ENCODE assay signal across 23 cellular contexts in genomic region chr2:239937866-239938640, GRCh38.
DNase-seq lines count a peak whose midpoint lies in the region; ATAC-seq, FAIRE-seq and TF ChIP-seq lines count a peak whose summit lies in the region.
"Had no signal": no experiment of that assay in that cellular context is flagged by ENCODE, and none has a peak within 500 bp of the region (broad histone marks: within the 10 kb centered on the region; RNA-seq: fewer than 3 reads in every experiment).

No MANE protein-coding gene starts in this region.

- H2AFZ ChIP-seq in H1 (ENCODE audit: low read length) (no peak overlapping the region), osteoblast (ENCODE audit: low read length) (no peak overlapping the region)
- H2AFZ ChIP-seq: GM23338 had no signal

- H3K9me3 ChIP-seq in BE2C (no peaks in the 10 kb centered on the region), H1 (ENCODE audit: insufficient read depth in 2 of 2, low read depth in 1 of 2, low read length in 1 of 2) (no peaks in the 10 kb centered on the region), osteoblast (ENCODE audit: low read depth, low read length) (no peaks in the 10 kb centered on the region)
- H3K9me3 ChIP-seq: ovary had no signal

- H3K4me1 ChIP-seq in BE2C = no peaks in the 10 kb centered on the region
- H3K4me1 ChIP-seq in H1 (replicated peaks in 1 of 4; ENCODE audit: control insufficient read depth in 3 of 4, insufficient read depth in 4 of 4, low read length in 3 of 4) = 0 out of 7 replicates have a peak, but pooled peaks cover 0 to 2% (median 0%) of the 10 kb centered on the region in 4 experiments
- no peaks in the 10 kb centered on the region for H3K4me1 ChIP-seq in osteoblast (ENCODE audit: insufficient read depth, low read length)
- H3K4me1 ChIP-seq: tibial nerve had no signal

- no peak overlapping the region for H3K9ac ChIP-seq in H1 (replicated peaks in 1 of 4; ENCODE audit: extremely low read depth in 1 of 4, low read depth in 3 of 4, low read length in 3 of 4)

- H3K4me1 Mint-ChIP-seq in CD14-positive monocyte = peaks cover 49% of the 10 kb centered on the region

- H3K27ac ChIP-seq in H1 (ENCODE audit: low read depth, low read length) (no peak overlapping the region), osteoblast (ENCODE audit: low read depth, low read length) (no peak overlapping the region)
- H3K27ac ChIP-seq: ovary, tibial nerve had no signal

- no peak overlapping the region for H2BK15ac ChIP-seq in H1 (ENCODE audit: low read length)

- no peaks in the 10 kb centered on the region for H4K20me1 ChIP-seq in H1 (replicated peaks in 1 of 2; ENCODE audit: control insufficient read depth in 1 of 2, insufficient read depth in 2 of 2, low read length in 2 of 2)
- H4K20me1 ChIP-seq in osteoblast (ENCODE audit: insufficient read depth, low read length) = no peaks in the 10 kb centered on the region

- CTCF ChIA-PET in H1 (lab: Charles Lee; ENCODE audit: partially characterized antibody) = no interaction called here

- TF ChIP-seq CTCF in BE2C (IDR thresholded peaks at IDR 0.05; ENCODE audit: low read depth, low read length) = no peak
- TF ChIP-seq CTCF in CD14-positive monocyte (IDR thresholded peaks at IDR 0.05) = no peak
- TF ChIP-seq CTCF in H1 (IDR thresholded peaks at IDR 0.05; ENCODE audit: control extremely low read depth in 1 of 3, insufficient read depth in 1 of 3, low read depth in 1 of 3, low read length in 3 of 3) = no peak
- no peak for TF ChIP-seq CTCF in osteoblast (IDR thresholded peaks at IDR 0.05; ENCODE audit: extremely low read depth, low read depth, low read length)

- H2BK12ac ChIP-seq in H1 (ENCODE audit: low read depth, low read length) = no peak overlapping the region

- H3K27ac Mint-ChIP-seq in CD14-positive monocyte = peak overlapping the region; percentile 85 to 97 (median 92)
- H3K27ac Mint-ChIP-seq: activated CD4-positive, alpha-beta T cell treated with anti-CD3 and anti-CD28 coated beads, Interleukin-2, amount 10 ng/mL, durations not matched to agents 24 days and 14 days; activated naive CD4-positive, alpha-beta T cell treated with anti-CD3 and anti-CD28 coated beads, Interleukin-2, amount 50 U/mL, for 72 hours; GM23338 had no signal

- no peak overlapping the region for H3K4ac ChIP-seq in H1 (replicated peaks; ENCODE audit: insufficient read length, low read depth, low read length)

- no peaks in the 10 kb centered on the region for H3K27me3 ChIP-seq in BE2C
- peaks cover 0 to 4% (median 0%) of the 10 kb centered on the region in 4 experiments; a peak in 2 of 7 replicates for H3K27me3 ChIP-seq in H1 (replicated peaks in 1 of 4; ENCODE audit: control insufficient read depth in 3 of 4, extremely low read depth in 1 of 4, insufficient read depth in 3 of 4, low read length in 3 of 4)
- H3K27me3 ChIP-seq in osteoblast (ENCODE audit: insufficient read depth, low read length) = no peaks in the 10 kb centered on the region
- H3K27me3 ChIP-seq: ovary, tibial nerve had no signal

- H3K36me3 ChIP-seq in BE2C (no peaks in the 10 kb centered on the region), H1 (ENCODE audit: control insufficient read depth in 2 of 4, insufficient read depth in 4 of 4, low read length in 3 of 4) (no peaks in the 10 kb centered on the region), osteoblast (ENCODE audit: insufficient read depth, low read length) (no peaks in the 10 kb centered on the region)
- H3K36me3 ChIP-seq: ovary had no signal

- POLR2A ChIA-PET in H1 (lab: Charles Lee; ENCODE audit: partially characterized antibody) = no interaction called here

- no peak for TF ChIP-seq EP300 in H1 (IDR thresholded peaks at IDR 0.05; ENCODE audit: borderline replicate concordance in 1 of 2, low read depth in 2 of 2, low read length in 2 of 2)

- FAIRE-seq in H1 (lab: Jason Lieb, UNC) = no peak
- FAIRE-seq: GM12892 had no signal

- no peak for ATAC-seq in HG02763 (IDR thresholded peaks at IDR 0.05; ENCODE audit: unreplicated experiment)
- ATAC-seq: activated naive CD4-positive, alpha-beta T cell treated with anti-CD3 and anti-CD28 coated beads, Interleukin-2, amount 50 U/mL, for 72 hours; GM23338 had no signal

- peaks cover 0 to 2% of the 10 kb centered on the region in 2 donors for H3K36me3 Mint-ChIP-seq in CD14-positive monocyte
- H3K36me3 Mint-ChIP-seq: activated naive CD4-positive, alpha-beta T cell treated with anti-CD3 and anti-CD28 coated beads, Interleukin-2, amount 50 U/mL, for 72 hours had no signal

- no peak overlapping the region for H3K56ac ChIP-seq in H1 (replicated peaks; ENCODE audit: insufficient read length, low read depth, low read length)

- H2BK20ac ChIP-seq in H1 (ENCODE audit: low read length) = no peak overlapping the region

- peaks cover 0 to 3% (median 2%) of the 10 kb centered on the region in 7 donors for H3K9me3 Mint-ChIP-seq in CD14-positive monocyte
- H3K9me3 Mint-ChIP-seq: activated CD4-positive, alpha-beta T cell treated with anti-CD3 and anti-CD28 coated beads, Interleukin-2, amount 10 ng/mL, durations not matched to agents 24 days and 14 days; activated naive CD4-positive, alpha-beta T cell treated with anti-CD3 and anti-CD28 coated beads, Interleukin-2, amount 50 U/mL, for 72 hours; GM23338 had no signal

- intact Hi-C loops in CD14-positive monocyte (cut with micrococcal nuclease) = no loop called here

- no peak overlapping the region for H2BK5ac ChIP-seq in H1 (ENCODE audit: low read depth, low read length)

- H3K4me3 ChIP-seq in BE2C (ENCODE audit: low read depth, low read length) (no peak overlapping the region), H1 (ENCODE audit: extremely low read depth in 1 of 4, insufficient read depth in 2 of 4, low read depth in 3 of 4, low read length in 4 of 4) (no peak overlapping the region), osteoblast (ENCODE audit: insufficient read depth, low read length) (no peak overlapping the region)
- H3K4me3 ChIP-seq: GM23338, ovary, tibial nerve had no signal

- H3K4me3 Mint-ChIP-seq in CD14-positive monocyte = peak overlapping the region in 1 of 2 donors; percentile 60
- H3K4me3 Mint-ChIP-seq: activated CD4-positive, alpha-beta T cell treated with anti-CD3 and anti-CD28 coated beads, Interleukin-2, amount 10 ng/mL, durations not matched to agents 24 days and 14 days; GM23338 had no signal

- H3K4me2 ChIP-seq in H1 (ENCODE audit: insufficient read depth in 1 of 2, low read depth in 2 of 2, low read length in 2 of 2) (no peak overlapping the region), osteoblast (ENCODE audit: insufficient read depth, low read length) (no peak overlapping the region)
- H3K4me2 ChIP-seq: GM23338 had no signal

- H3K27me3 Mint-ChIP-seq in CD14-positive monocyte (ENCODE audit: low read depth in 3 of 3) = peaks cover 0 to under 1% (median 0%) of the 10 kb centered on the region in 3 donors
- H3K27me3 Mint-ChIP-seq: activated CD4-positive, alpha-beta T cell treated with anti-CD3 and anti-CD28 coated beads, Interleukin-2, amount 10 ng/mL, durations not matched to agents 24 days and 14 days had no signal

- DNase-seq in BE2C (peak; percentile 3), CD14-positive monocyte (ENCODE audit: low spot score) (peak; percentile 49), H1 (ENCODE audit: low read depth in 1 of 2, low spot score in 2 of 2) (no peak), osteoblast (ENCODE audit: insufficient read length, low spot score, missing footprints) (peak; percentile 76), LoVo (ENCODE audit: low spot score) (no peak), superior temporal gyrus (ENCODE audit: extremely low spot score) (no peak)
- DNase-seq in stimulated activated CD4-positive, alpha-beta T cell treated with anti-CD3 and anti-CD28 coated beads, Interleukin-2, amount 100 ng/mL, for 48 hours = no peak
- DNase-seq: activated CD4-positive, alpha-beta T cell treated with anti-CD3 and anti-CD28 coated beads, Interleukin-2, amount 10 ng/mL, durations not matched to agents 24 days and 14 days; DMS79 treated with DMSO at 0.1 percent for 48 hours; KBM-7; NCI-H1930; NCI-H226; NCI-H774; OCI-M1; SIG-M5; stimulated activated naive CD4-positive, alpha-beta T cell; T-helper 1 cell had no signal

- WGBS in H1 (ENCODE audit: extremely low coverage in 1 of 2, insufficient coverage in 1 of 2, insufficient read length in 1 of 2, insufficient replicate concordance in 2 of 2, low coverage in 1 of 2, low lambda C conversion rate in 2 of 2, missing lambda C conversion rate in 1 of 2), 2 experiments = 84% methylated on average over 20 of the region's 20 CpGs; no CpG with 5 or more reads in 1 of the 2 experiments

- no peak overlapping the region for H4K91ac ChIP-seq in H1 (replicated peaks; ENCODE audit: insufficient read length, low read length)

- H4K5ac ChIP-seq in H1 (ENCODE audit: insufficient read length, low read depth, low read length) = no peak overlapping the region

- peak overlapping the region; percentile 80; the same call in 1 of the 2 replicates for H4K8ac ChIP-seq in H1 (ENCODE audit: extremely low read depth, insufficient read depth, low read length)

- H3K23me2 ChIP-seq in H1 (ENCODE audit: low read depth, low read length) = no peaks in the 10 kb centered on the region

- no peak for TF ChIP-seq RAD21 in H1 (IDR thresholded peaks at IDR 0.05 in 1 of 2, conservative IDR thresholded peaks at IDR 0.05 in 1 of 2; ENCODE audit: low read depth in 2 of 2, low read length in 2 of 2)

- H3K18ac ChIP-seq in H1 (ENCODE audit: extremely low read depth, low read length) = no peak overlapping the region

- H3K23ac ChIP-seq in H1 (ENCODE audit: insufficient read length) = no peak overlapping the region

- no peak overlapping the region for H2BK120ac ChIP-seq in H1 (replicated peaks; ENCODE audit: low read depth, low read length)

- no peak overlapping the region for H2AK5ac ChIP-seq in H1 (ENCODE audit: low read depth, low read length)

- no peak for TF ChIP-seq POLR2A in H1 (IDR thresholded peaks at IDR 0.05; ENCODE audit: control extremely low read depth in 1 of 2, low read depth in 2 of 2, low read length in 2 of 2)

- H3K79me1 ChIP-seq in H1 (ENCODE audit: low read depth, low read length) = no peaks in the 10 kb centered on the region

- H3K79me2 ChIP-seq in H1 (ENCODE audit: control insufficient read depth in 1 of 2, insufficient read depth in 2 of 2, low read length in 2 of 2) (no peaks in the 10 kb centered on the region), osteoblast (ENCODE audit: insufficient read depth, low read length) (no peaks in the 10 kb centered on the region)

- no peak overlapping the region for H3K14ac ChIP-seq in H1 (ENCODE audit: insufficient read length)

TF ChIP-seq in H1, 55 proteins besides CTCF, POLR2A, EP300 and RAD21:
- no peak for TF ChIP-seq GTF2F1 (IDR thresholded peaks at IDR 0.05; ENCODE audit: borderline replicate concordance, low read depth, low read length)
- no peak for TF ChIP-seq POLR2AphosphoS5 (IDR thresholded peaks at IDR 0.05; ENCODE audit: low read depth, low read length)
- no peak for TF ChIP-seq HDAC6 (IDR thresholded peaks at IDR 0.05; ENCODE audit: low read depth, low read length)
- no peak for TF ChIP-seq SRF (IDR thresholded peaks at IDR 0.05; ENCODE audit: low read depth, low read length)
- no peak for TF ChIP-seq CREB1 (IDR thresholded peaks at IDR 0.05)
- no peak for TF ChIP-seq EZH2 (IDR thresholded peaks at IDR 0.05; ENCODE audit: low read depth, low read length, severe bottlenecking)
- TF ChIP-seq JUND (IDR thresholded peaks at IDR 0.05; ENCODE audit: low read length) = no peak
- TF ChIP-seq SIN3A (conservative IDR thresholded peaks at IDR 0.05 in 1 of 2, IDR thresholded peaks at IDR 0.05 in 1 of 2; ENCODE audit: low read depth in 1 of 2, low read length in 2 of 2) = no peak

Comparison
In these comparisons a context has a peak if more than half of its experiments do, and no peak if none do; other contexts are left out.
1. DNase-seq: peak in BE2C (single experiment), CD14-positive monocyte (single experiment) and osteoblast (single experiment); none in H1 (0 of 2), LoVo (single experiment), stimulated activated CD4-positive, alpha-beta T cell treated with anti-CD3 and anti-CD28 coated beads, Interleukin-2, amount 100 ng/mL, for 48 hours (0 of 2) and superior temporal gyrus (single experiment).